Comparison of ENCODE assay signal across 8 cellular contexts in genomic region chr17:76734080-76734840, GRCh38. TPM values are rescaled to one million over a fixed set of nuclear protein-coding genes. Genes with fewer than 3 reads are reported as not detected.
A peak's percentile ranks its signal among the peaks of the same experiment; 100 is the strongest.
DNase-seq lines count a peak whose midpoint lies in the region; ATAC-seq and TF ChIP-seq lines count a peak whose summit lies in the region.

No MANE protein-coding gene starts in this region.

- no peak for ATAC-seq in WTC11
- no peak for ATAC-seq in GM21360 (IDR thresholded peaks at IDR 0.05; ENCODE audit: unreplicated experiment)
- ATAC-seq in GM18867 (IDR thresholded peaks at IDR 0.05; ENCODE audit: unreplicated experiment), result no peak
- no peak for ATAC-seq in GM21515 (IDR thresholded peaks at IDR 0.05; ENCODE audit: unreplicated experiment)

- H3K27ac ChIP-seq in 22Rv1, result peak overlapping the region; percentile 99
- no peak overlapping the region for H3K27ac ChIP-seq in iPS-20b (ENCODE audit: low read length)
- peak overlapping the region; percentile 99 to 100 (median 100) for H3K27ac ChIP-seq in transverse colon

- no peaks in the 10 kb centered on the region for H3K27me3 Mint-ChIP-seq in WTC11 (ENCODE audit: low read depth)

- no peak for TF ChIP-seq POLR2A in transverse colon (IDR thresholded peaks at IDR 0.05)

- no peaks in the 10 kb centered on the region for H3K9me3 ChIP-seq in iPS-20b (ENCODE audit: insufficient read depth, low read depth, low read length)
- H3K9me3 ChIP-seq in transverse colon, result no peaks in the 10 kb centered on the region

- peak overlapping the region; percentile 99; the same call in 1 of the 2 replicates for H3K9ac ChIP-seq in iPS-20b (ENCODE audit: low read depth, low read length)

- DNase-seq in HCEC 1CT, result peak; percentile 52
- no peak for DNase-seq in WTC11 (ENCODE audit: low spot score)
- no peak for DNase-seq in transverse colon

- CTCF ChIA-PET in WTC11 (lab: Charles Lee), result no interaction called here

- WGBS in transverse colon (ENCODE audit: low coverage in 1 of 2), 2 donors, result 8 to 12% methylated on average over 8 of the region's 8 CpGs

- no peaks in the 10 kb centered on the region for H3K9me3 Mint-ChIP-seq in WTC11

- H3K4me1 ChIP-seq in iPS-20b (ENCODE audit: insufficient read depth, low read length) (peaks cover 14% of the 10 kb centered on the region), transverse colon (peaks cover 39 to 71% (median 43%) of the 10 kb centered on the region in 4 donors)

- H3K27me3 ChIP-seq in iPS-20b (ENCODE audit: insufficient read depth, low read length) (no peaks in the 10 kb centered on the region), transverse colon (no peaks in the 10 kb centered on the region)

- no peak for TF ChIP-seq EP300 in transverse colon (IDR thresholded peaks at IDR 0.05; ENCODE audit: low read depth)

- POLR2A ChIA-PET in WTC11 (lab: Charles Lee), result no interaction called here

- peaks cover 42% of the 10 kb centered on the region for H3K4me1 Mint-ChIP-seq in WTC11

- peak overlapping the region; percentile 99 for H3K4me3 Mint-ChIP-seq in WTC11

- H3K4me3 ChIP-seq in iPS-20b (ENCODE audit: low read length) (peak overlapping the region; percentile 92), transverse colon (peak overlapping the region in 3 of 4 donors; percentile 82 to 100 (median 88))

- intact Hi-C loops in transverse colon (cut with DNase I; ENCODE audit: low total_unique reads), result no loop called here

- H3K27ac Mint-ChIP-seq in WTC11, result peak overlapping the region; percentile 98

- H3K36me3 ChIP-seq in iPS-20b (ENCODE audit: insufficient read depth, low read depth, low read length), result peaks cover 61% of the 10 kb centered on the region
- H3K36me3 ChIP-seq in transverse colon, result peaks cover 0 to 37% (median 9%) of the 10 kb centered on the region in 4 donors

- in situ Hi-C loops in transverse colon (cut with MboI; ENCODE audit: low pct_ligation_motif_present in 1 of 4, low pct_unique_long_range_greater_than_20kb in 1 of 4, low sequenced_read_pairs in 3 of 4), result no loop called here

- peaks cover 55% of the 10 kb centered on the region for H3K36me3 Mint-ChIP-seq in WTC11

- TF ChIP-seq CTCF in 22Rv1 (IDR thresholded peaks at IDR 0.05) (no peak), WTC11 (IDR thresholded peaks at IDR 0.05) (no peak), transverse colon (IDR thresholded peaks at IDR 0.05) (no peak)

TF ChIP-seq in WTC11, 78 proteins besides CTCF, POLR2A, EP300 and RAD21 (continues in another document):
- TF ChIP-seq EMX1 (CRISPR knock-in tag; IDR thresholded peaks at IDR 0.05) (no peak), TP53 (CRISPR knock-in tag; IDR thresholded peaks at IDR 0.05) (no peak), ZNF121 (CRISPR knock-in tag; IDR thresholded peaks at IDR 0.05) (no peak), TCF7 (CRISPR knock-in tag; IDR thresholded peaks at IDR 0.05; ENCODE audit: low read depth) (no peak), NR2C2 (CRISPR knock-in tag; IDR thresholded peaks at IDR 0.05) (no peak), PREB (CRISPR knock-in tag; IDR thresholded peaks at IDR 0.05; ENCODE audit: borderline replicate concordance) (no peak), E2F5 (CRISPR knock-in tag; IDR thresholded peaks at IDR 0.05) (no peak), CREB1 (CRISPR knock-in tag; IDR thresholded peaks at IDR 0.05) (no peak), ATF1 (CRISPR knock-in tag; IDR thresholded peaks at IDR 0.05) (no peak), CREM (CRISPR knock-in tag; IDR thresholded peaks at IDR 0.05) (no peak), AFF4 (CRISPR knock-in tag; IDR thresholded peaks at IDR 0.05; ENCODE audit: borderline replicate concordance) (no peak), OVOL2 (CRISPR knock-in tag; IDR thresholded peaks at IDR 0.05; ENCODE audit: borderline replicate concordance) (no peak), PRRX2 (CRISPR knock-in tag; IDR thresholded peaks at IDR 0.05) (no peak), ZSCAN18 (CRISPR knock-in tag; IDR thresholded peaks at IDR 0.05) (no peak), CBFB (CRISPR knock-in tag; IDR thresholded peaks at IDR 0.05; ENCODE audit: low read depth) (no peak), STAT6 (CRISPR knock-in tag; conservative IDR thresholded peaks at IDR 0.05; ENCODE audit: low read depth) (no peak)

RNA-seq across cellular contexts. Expression of gene SRSF2, which starts 2.9 kb away (rescaled TPM):
- 355 to 410 TPM (median 407 TPM) in 3 replicates for total RNA-seq in WTC11 (2021)
- total RNA-seq in transverse colon, result 1,000 to 10,000 TPM in 1 of 4 donors, 100 to 1,000 TPM in 3; 193 to 1,196 (median 348) TPM

RNA-seq across cellular contexts. Expression of gene MFSD11, which starts 3.7 kb away (rescaled TPM):
- total RNA-seq in WTC11 (2021) (16.6 to 26.4 TPM (median 24.1 TPM) in 3 replicates), transverse colon (10 to 100 TPM in 3 of 4 donors, 1 to 10 TPM in 1; 7.6 to 41.3 (median 25.7) TPM)

RNA-seq across cellular contexts. Expression of gene METTL23, which starts 7.6 kb away (rescaled TPM):
- total RNA-seq in WTC11 (2021) (43.3 to 48.5 TPM (median 48.3 TPM) in 3 replicates), transverse colon (10 to 100 TPM in 3 of 4 donors, not detected in 1; 11.2 to 34.1 (median 24.7) TPM)

RNA-seq across cellular contexts. Expression of gene JMJD6, which starts 7.9 kb away (rescaled TPM):
- total RNA-seq in WTC11 (2021) (20.3 to 23.8 TPM (median 21.6 TPM) in 3 replicates), transverse colon (10 to 100 TPM; 25.4 to 58.4 (median 26.9) TPM)

RNA-seq across cellular contexts. Expression of gene MXRA7, which starts 23.5 kb away (rescaled TPM):
- 46.5 to 53.7 TPM (median 48.2 TPM) in 3 replicates for total RNA-seq in WTC11 (2021)
- 100 to 1,000 TPM in 1 of 4 donors, 10 to 100 TPM in 3; 31.0 to 633 (median 52.5) TPM for total RNA-seq in transverse colon
